10 cellular contexts compared by ENCODE assay signal in the genomic region with DNA sequence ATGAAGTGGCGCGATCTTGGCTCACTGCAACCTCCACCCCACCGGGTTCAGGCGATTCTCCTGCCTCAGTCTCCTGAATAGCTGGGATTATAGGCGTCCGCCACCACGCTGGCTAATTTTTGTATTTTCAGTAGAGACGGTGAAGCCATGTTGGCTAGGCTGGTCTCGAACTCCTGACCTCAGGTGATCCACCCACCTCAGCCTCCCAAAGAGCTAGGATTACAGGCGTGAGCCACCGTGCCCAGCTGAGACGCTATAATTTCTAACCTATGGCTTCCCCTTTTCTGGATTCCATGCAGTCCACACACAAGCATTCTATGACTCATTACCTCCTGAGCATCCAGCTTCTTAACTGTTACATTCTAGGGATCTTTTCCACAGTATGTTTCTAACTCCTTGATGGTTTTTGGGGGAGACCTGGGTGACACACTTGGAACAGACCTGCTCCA. TPM values are rescaled to one million over a fixed set of nuclear protein-coding genes. Genes with fewer than 3 reads are reported as not detected.
A peak's percentile ranks its signal among the peaks of the same experiment; 100 is the strongest.
DNase-seq lines count a peak whose midpoint lies in the region; ATAC-seq, FAIRE-seq and TF ChIP-seq lines count a peak whose summit lies in the region.
"Had no signal": no experiment of that assay in that cellular context is flagged by ENCODE, and none has a peak within 500 bp of the region (broad histone marks: within the 10 kb centered on the region; RNA-seq: fewer than 3 reads in every experiment).

No MANE protein-coding gene starts in this region.

- H3K4me2 ChIP-seq in HepG2 (ENCODE audit: low read depth, low read length) (no peak overlapping the region), hepatocyte (no peak overlapping the region)

- no peaks in the 10 kb centered on the region for H3K9me3 Mint-ChIP-seq in activated B cell treated with CpG ODN at 0.5 μM for 24 hours

- H3K36me3 ChIP-seq in HepG2 (replicated peaks in 1 of 2; ENCODE audit: control insufficient read depth in 1 of 2, insufficient read depth in 2 of 2, low read length in 2 of 2) (no peaks in the 10 kb centered on the region), right lobe of liver (no peaks in the 10 kb centered on the region), hepatocyte (replicated peaks; ENCODE audit: insufficient read depth, low read depth) (no peaks in the 10 kb centered on the region), upper lobe of right lung (no peaks in the 10 kb centered on the region)

- H3K36me3 Mint-ChIP-seq in activated B cell treated with CpG ODN at 0.5 μM for 24 hours (ENCODE audit: low read depth) = peaks cover 13% of the 10 kb centered on the region

- no peaks in the 10 kb centered on the region for H3K27me3 ChIP-seq in HepG2 (ENCODE audit: control insufficient read depth in 1 of 2, insufficient read depth in 2 of 2, low read length in 2 of 2)
- no peaks in the 10 kb centered on the region for H3K27me3 ChIP-seq in right lobe of liver
- no peaks in the 10 kb centered on the region for H3K27me3 ChIP-seq in hepatocyte
- no peaks in the 10 kb centered on the region for H3K27me3 ChIP-seq in upper lobe of right lung

- TF ChIP-seq RAD21 in HepG2 (CRISPR knock-in tag; IDR thresholded peaks at IDR 0.05) = no peak

- no peaks in the 10 kb centered on the region for H3K9me2 ChIP-seq in hepatocyte (replicated peaks; ENCODE audit: insufficient read depth)

- no peak overlapping the region for H3K9ac ChIP-seq in HepG2 (ENCODE audit: insufficient read depth, low read depth, low read length)

- POLR2A ChIA-PET in HepG2 (lab: Yijun Ruan, JAX) = interaction anchor here (0.7 to 4.1 kb wide), 4 partner anchors 11 to 39 kb away, joined by 3 to 28 read pairs (median 14); a partner anchor contains a TSS
- POLR2A ChIA-PET in activated B cell treated with CpG ODN at 0.5 μM for 24 hours (lab: Charles Lee) = interaction anchor here (0.8 to 4.0 kb wide), 6 partner anchors 10 to 71 kb away, joined by 3 to 28 read pairs (median 10); a partner anchor contains a TSS

- H3K9me3 ChIP-seq in HepG2 (ENCODE audit: low read length) (no peaks in the 10 kb centered on the region), right lobe of liver (no peaks in the 10 kb centered on the region), hepatocyte (ENCODE audit: low read depth) (no peaks in the 10 kb centered on the region), upper lobe of right lung (no peaks in the 10 kb centered on the region)

- H2AFZ ChIP-seq in HepG2 (ENCODE audit: low read length) (no peak overlapping the region), hepatocyte (no peak overlapping the region)

- H3K4me1 ChIP-seq in HepG2 (ENCODE audit: insufficient read depth, low read length) (peaks cover 79% of the 10 kb centered on the region), right lobe of liver (peaks cover 0 to 22% (median 4%) of the 10 kb centered on the region in 4 donors), hepatocyte (ENCODE audit: insufficient read depth) (peaks cover 28% of the 10 kb centered on the region), upper lobe of right lung (peaks cover 14% of the 10 kb centered on the region)

- CTCF ChIA-PET in HepG2 (lab: Yijun Ruan, JAX; ENCODE audit: low intra/inter-chr PET ratio, low total read pairs) = no interaction called here
- CTCF ChIA-PET in activated B cell treated with CpG ODN at 0.5 μM for 24 hours (lab: Charles Lee) = no interaction called here

- DNase-seq in HepG2 (ENCODE audit: low spot score) = no peak
- no peak for DNase-seq in right lobe of liver
- DNase-seq in activated B cell treated with CpG ODN at 0.5 μM for 24 hours = no peak
- DNase-seq in hepatocyte (ENCODE audit: low spot score) = peak; percentile 50
- DNase-seq in upper lobe of right lung = no peak
- DNase-seq: activated CD4-positive, alpha-beta T cell treated with anti-CD3 and anti-CD28 coated beads, Interleukin-2, amount 50 U/mL, for 1 hour had no signal

- BruUV-seq in HepG2 (replicated peaks; lab: Mats Ljungman, UMichigan) = no TSS peak

- H3K4me3 Mint-ChIP-seq in activated B cell treated with CpG ODN at 0.5 μM for 24 hours = no peak overlapping the region

- peak overlapping the region; percentile 31 for H3K27ac Mint-ChIP-seq in activated B cell treated with CpG ODN at 0.5 μM for 24 hours

- no peaks in the 10 kb centered on the region for H4K20me1 ChIP-seq in HepG2 (ENCODE audit: insufficient read depth, low read length)
- H4K20me1 ChIP-seq in hepatocyte (ENCODE audit: insufficient read depth, poor library complexity, severe bottlenecking) = no peaks in the 10 kb centered on the region

- peaks cover 50% of the 10 kb centered on the region for H3K4me1 Mint-ChIP-seq in activated B cell treated with CpG ODN at 0.5 μM for 24 hours

- ATAC-seq in HepG2 (no peak), right lobe of liver (no peak), activated B cell treated with CpG ODN at 0.5 μM for 24 hours (ENCODE audit: low read depth) (no peak), upper lobe of right lung (peak; percentile 41), GM18519 (IDR thresholded peaks at IDR 0.05; ENCODE audit: low FRiP score, unreplicated experiment) (no peak), GM21447 (IDR thresholded peaks at IDR 0.05; ENCODE audit: unreplicated experiment) (no peak), HG03439 (IDR thresholded peaks at IDR 0.05; ENCODE audit: unreplicated experiment) (no peak)

- in situ Hi-C loops in HepG2 (cut with HindIII; ENCODE audit: extremely low pct_ligation_motif_present, low pct_unique_long_range_greater_than_20kb) = no loop called here

- H3K27me3 Mint-ChIP-seq in activated B cell treated with CpG ODN at 0.5 μM for 24 hours = no peaks in the 10 kb centered on the region

- intact Hi-C loops in HepG2 (cut with micrococcal nuclease; ENCODE audit: unreplicated experiment) (loop anchor here (2.0 kb wide), 1 partner anchor 16 kb away; no protein-coding TSS in a partner anchor), right lobe of liver (cut with DNase I) (no loop called here), activated B cell treated with CpG ODN at 0.5 μM for 24 hours (cut with micrococcal nuclease) (no loop called here), upper lobe of right lung (cut with DNase I) (no loop called here)

- TF ChIP-seq POLR2A in HepG2 (IDR thresholded peaks at IDR 0.05; ENCODE audit: insufficient read depth in 1 of 2, low read depth in 2 of 2, low read length in 2 of 2) (no peak), right lobe of liver (IDR thresholded peaks at IDR 0.05) (no peak)

- no peaks in the 10 kb centered on the region for H3K79me2 ChIP-seq in HepG2 (ENCODE audit: insufficient read depth, low read length)
- H3K79me2 ChIP-seq in hepatocyte = peaks cover 14% of the 10 kb centered on the region

- FAIRE-seq in HepG2 (lab: Jason Lieb, UNC) = no peak

- 92% methylated on average over 12 of the region's 12 CpGs for WGBS in HepG2 (ENCODE audit: low lambda C conversion rate)
- WGBS in right lobe of liver (ENCODE audit: insufficient coverage, low coverage, low lambda C conversion rate, missing lambda C conversion rate) = 76% methylated on average over 11 of the region's 12 CpGs
- 61% methylated on average over 12 of the region's 12 CpGs for WGBS in hepatocyte (ENCODE audit: low lambda C conversion rate, missing lambda C conversion rate)

- TF ChIP-seq CTCF in HepG2 (CRISPR knock-in tag; IDR thresholded peaks at IDR 0.05) (no peak), right lobe of liver (IDR thresholded peaks at IDR 0.05) (no peak), activated B cell treated with CpG ODN at 0.5 μM for 24 hours (IDR thresholded peaks at IDR 0.05) (no peak), hepatocyte (IDR thresholded peaks at IDR 0.05; ENCODE audit: poor library complexity) (no peak), upper lobe of right lung (IDR thresholded peaks at IDR 0.05) (no peak)

- H3K4me3 ChIP-seq in HepG2 (replicated peaks in 1 of 3; ENCODE audit: insufficient read depth in 1 of 3, low read depth in 2 of 3, low read length in 3 of 3) = no peak overlapping the region
- H3K4me3 ChIP-seq in right lobe of liver = no peak overlapping the region
- H3K4me3 ChIP-seq in hepatocyte = no peak overlapping the region
- no peak overlapping the region for H3K4me3 ChIP-seq in upper lobe of right lung

- H3K27ac ChIP-seq in HepG2 (ENCODE audit: extremely low read length, insufficient read depth, low read length) = no peak overlapping the region
- no peak overlapping the region for H3K27ac ChIP-seq in right lobe of liver
- peak overlapping the region; percentile 85 for H3K27ac ChIP-seq in hepatocyte
- no peak overlapping the region for H3K27ac ChIP-seq in upper lobe of right lung
- H3K27ac ChIP-seq: HL-60 had no signal

- no peak for TF ChIP-seq EP300 in HepG2 (IDR thresholded peaks at IDR 0.05; ENCODE audit: low read depth in 2 of 2, low read length in 2 of 2)
- no peak for TF ChIP-seq EP300 in HepG2 (CRISPR knock-in tag; IDR thresholded peaks at IDR 0.05; ENCODE audit: borderline replicate concordance)

RNA-seq across cellular contexts. Expression of a gene that starts 11.9 kb away (rescaled TPM):
- total RNA-seq in HepG2 (2016; rRNA removed; fragmentation: Illumina TruSeq; extraction: Trizol) = 62.1 and 64.6 TPM in 2 replicates
- 70.3 and 83.0 TPM in 2 replicates for total RNA-seq in HepG2 (2016; cell fraction: cytosol; rRNA removed; fragmentation: Illumina TruSeq; extraction: Trizol; ENCODE audit: low read depth)
- 58.7 and 60.0 TPM in 2 replicates for total RNA-seq in HepG2 (2016; cell fraction: insoluble cytoplasmic fraction; rRNA removed; fragmentation: Illumina TruSeq; extraction: Trizol)
- total RNA-seq in HepG2 (2016; cell fraction: membrane; rRNA removed; fragmentation: Illumina TruSeq; extraction: Trizol) = 130 and 138 TPM in 2 replicates
- total RNA-seq in HepG2 (2016; cell fraction: nucleus; rRNA removed; fragmentation: Illumina TruSeq; extraction: Trizol) = 26.8 and 30.5 TPM in 2 replicates
- polyA plus RNA-seq in HepG2 (2011; rRNA removed) = 84.0 and 116 TPM in 2 replicates
- 56.6 and 82.6 TPM in 2 replicates for polyA plus RNA-seq in HepG2 (2011; cell fraction: cytosol; rRNA removed)
- polyA plus RNA-seq in HepG2 (2011; cell fraction: nucleus; rRNA removed) = 32.2 and 32.7 TPM in 2 replicates
- polyA plus RNA-seq in HepG2 (2012) = 88.5 and 102 TPM in 2 replicates
- 102 and 116 TPM in 2 replicates for polyA plus RNA-seq in HepG2 (2016; cell fraction: cytosol; fragmentation: Illumina TruSeq; extraction: Trizol; ENCODE audit: low read depth)
- polyA plus RNA-seq in HepG2 (2016; cell fraction: insoluble cytoplasmic fraction; fragmentation: Illumina TruSeq; extraction: Trizol; ENCODE audit: low read depth) = 68.3 and 73.2 TPM in 2 replicates
- 124 and 125 TPM in 2 replicates for polyA plus RNA-seq in HepG2 (2016; cell fraction: membrane; fragmentation: Illumina TruSeq; extraction: Trizol; ENCODE audit: low read depth)
- polyA plus RNA-seq in HepG2 (2016; cell fraction: nucleus; fragmentation: Illumina TruSeq; extraction: Trizol; ENCODE audit: insufficient read depth, low read depth) = 42.2 and 45.3 TPM in 2 replicates
- polyA minus RNA-seq in HepG2 (2011; rRNA and poly(A)+ RNA removed; ENCODE audit: low replicate concordance) = 60.2 and 78.6 TPM in 2 replicates
- 66.3 and 77.2 TPM in 2 replicates for polyA minus RNA-seq in HepG2 (2011; cell fraction: cytosol; rRNA and poly(A)+ RNA removed)
- polyA minus RNA-seq in HepG2 (2011; cell fraction: nucleus; rRNA and poly(A)+ RNA removed) = 32.3 and 45.8 TPM in 2 replicates
- total RNA-seq in right lobe of liver = 10 to 100 TPM; 28.6 to 45.3 (median 35.4) TPM
- 77.1 and 96.6 TPM in 2 replicates for total RNA-seq in activated B cell treated with CpG ODN at 0.5 μM for 24 hours
- 52.1 and 63.0 TPM in 2 replicates for total RNA-seq in hepatocyte
- 49.8 and 50.8 TPM in 2 replicates for polyA plus RNA-seq in hepatocyte
- total RNA-seq in upper lobe of right lung = 72.9 TPM

RNA-seq across cellular contexts. Expression of a gene that starts 53.6 kb away (rescaled TPM):
- total RNA-seq in HepG2 (2016; rRNA removed; fragmentation: Illumina TruSeq; extraction: Trizol) (708 and 754 TPM in 2 replicates), right lobe of liver (100 to 1,000 TPM in 5 of 6 experiments, 10 to 100 TPM in 1; 77.3 to 814 (median 270) TPM), activated B cell treated with CpG ODN at 0.5 μM for 24 hours (925 and 1,069 TPM in 2 replicates), hepatocyte (2,904 and 3,356 TPM in 2 replicates), upper lobe of right lung (1,558 TPM)
- 577 and 682 TPM in 2 replicates for total RNA-seq in HepG2 (2016; cell fraction: cytosol; rRNA removed; fragmentation: Illumina TruSeq; extraction: Trizol; ENCODE audit: low read depth)
- total RNA-seq in HepG2 (2016; cell fraction: insoluble cytoplasmic fraction; rRNA removed; fragmentation: Illumina TruSeq; extraction: Trizol) = 702 and 711 TPM in 2 replicates
- 753 and 798 TPM in 2 replicates for total RNA-seq in HepG2 (2016; cell fraction: membrane; rRNA removed; fragmentation: Illumina TruSeq; extraction: Trizol)
- 206 and 246 TPM in 2 replicates for total RNA-seq in HepG2 (2016; cell fraction: nucleus; rRNA removed; fragmentation: Illumina TruSeq; extraction: Trizol)
- polyA plus RNA-seq in HepG2 (2011; rRNA removed) (528 and 665 TPM in 2 replicates), hepatocyte (2,879 and 3,340 TPM in 2 replicates)
- polyA plus RNA-seq in HepG2 (2011; cell fraction: cytosol; rRNA removed) = 1,060 and 1,065 TPM in 2 replicates
- polyA plus RNA-seq in HepG2 (2011; cell fraction: nucleus; rRNA removed) = 311 and 445 TPM in 2 replicates
- polyA plus RNA-seq in HepG2 (2012) = 917 and 1,099 TPM in 2 replicates
- polyA plus RNA-seq in HepG2 (2016; cell fraction: cytosol; fragmentation: Illumina TruSeq; extraction: Trizol; ENCODE audit: low read depth) = 700 and 865 TPM in 2 replicates
- polyA plus RNA-seq in HepG2 (2016; cell fraction: insoluble cytoplasmic fraction; fragmentation: Illumina TruSeq; extraction: Trizol; ENCODE audit: low read depth) = 669 and 773 TPM in 2 replicates
- polyA plus RNA-seq in HepG2 (2016; cell fraction: membrane; fragmentation: Illumina TruSeq; extraction: Trizol; ENCODE audit: low read depth) = 819 and 872 TPM in 2 replicates
- polyA plus RNA-seq in HepG2 (2016; cell fraction: nucleus; fragmentation: Illumina TruSeq; extraction: Trizol; ENCODE audit: insufficient read depth, low read depth) = 429 and 431 TPM in 2 replicates
- 67.4 and 236 TPM in 2 replicates for polyA minus RNA-seq in HepG2 (2011; rRNA and poly(A)+ RNA removed; ENCODE audit: low replicate concordance)
- 123 and 157 TPM in 2 replicates for polyA minus RNA-seq in HepG2 (2011; cell fraction: cytosol; rRNA and poly(A)+ RNA removed)
- polyA minus RNA-seq in HepG2 (2011; cell fraction: nucleus; rRNA and poly(A)+ RNA removed) = 35.6 and 38.8 TPM in 2 replicates
